In the genomic region with DNA sequence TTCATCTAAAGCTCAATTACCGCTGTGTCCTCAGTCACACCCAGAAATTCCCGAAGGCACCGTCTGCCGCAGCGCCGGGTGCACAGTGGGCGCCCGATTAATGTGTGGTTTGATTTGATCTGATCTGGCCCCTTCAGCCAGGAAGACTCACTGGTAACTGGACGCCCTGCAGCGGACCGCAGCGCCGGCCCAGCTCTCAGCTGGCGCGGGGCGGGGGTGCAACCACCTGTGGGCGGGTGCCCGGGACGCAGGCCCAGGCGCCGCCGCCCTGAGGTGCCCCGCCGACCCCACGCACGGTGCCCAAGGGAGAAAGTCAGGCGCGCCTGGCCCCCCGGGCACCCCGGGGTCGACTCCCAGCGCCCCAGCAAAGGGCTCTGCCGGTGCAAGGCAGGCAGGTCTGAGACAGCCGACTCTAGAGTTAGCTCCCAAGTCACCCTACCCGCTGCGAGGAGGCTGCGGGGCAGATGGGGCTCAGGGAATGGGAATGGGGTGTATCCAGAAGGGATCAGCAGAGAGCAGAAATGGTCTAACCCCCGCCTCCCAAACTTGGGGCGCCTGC, we compare ENCODE assay signal across 9 cellular contexts. TPM values are rescaled to one million over a fixed set of nuclear protein-coding genes. Genes with fewer than 3 reads are reported as not detected.
DNase-seq lines count a peak whose midpoint lies in the region; ATAC-seq and TF ChIP-seq lines count a peak whose summit lies in the region.
"Had no signal": no experiment of that assay in that cellular context is flagged by ENCODE, and none has a peak within 500 bp of the region (broad histone marks: within the 10 kb centered on the region; RNA-seq: fewer than 3 reads in every experiment).

No MANE protein-coding gene starts in this region.

- H3K27me3 ChIP-seq in adrenal gland (no peaks in the 10 kb centered on the region), upper lobe of right lung (peaks cover 16% of the 10 kb centered on the region)

- peaks cover 0 to 35% of the 10 kb centered on the region in 2 donors for H3K4me1 ChIP-seq in adrenal gland (replicated peaks in 1 of 2)
- H3K4me1 ChIP-seq in upper lobe of right lung, result peaks cover 7% of the 10 kb centered on the region

- ATAC-seq in Right ventricle myocardium superior (ENCODE audit: poor library complexity) (no peak), left ventricle myocardium superior (no peak), left lobe of liver (peak; percentile 63), upper lobe of right lung (peak; percentile 24), GM18520 (IDR thresholded peaks at IDR 0.05; ENCODE audit: unreplicated experiment) (no peak), HG03565 (IDR thresholded peaks at IDR 0.05; ENCODE audit: unreplicated experiment) (no peak)
- ATAC-seq: K562 had no signal

- H3K4me3 ChIP-seq in adrenal gland, result peak overlapping the region in 1 of 4 donors; percentile 61
- H3K4me3 ChIP-seq in upper lobe of right lung, result peak overlapping the region; percentile 48
- H3K4me3 ChIP-seq: K562 had no signal

- H3K36me3 ChIP-seq in adrenal gland (replicated peaks in 1 of 2) (no peaks in the 10 kb centered on the region), upper lobe of right lung (no peaks in the 10 kb centered on the region)

- peak overlapping the region in 2 of 5 donors; percentile 38 to 49 for H3K27ac ChIP-seq in adrenal gland
- no peak overlapping the region for H3K27ac ChIP-seq in upper lobe of right lung

- peak; percentile 45 for DNase-seq in Right ventricle myocardium superior
- DNase-seq in left ventricle myocardium superior, result no peak
- DNase-seq in adrenal gland, result peak in 4 of 7 donors; percentile 33 to 42 (median 41)
- peak; percentile 75 for DNase-seq in left lobe of liver (ENCODE audit: low spot score)
- peak; percentile 74 for DNase-seq in upper lobe of right lung
- DNase-seq in stimulated activated CD4-positive, alpha-beta T cell treated with anti-CD3 and anti-CD28 coated beads, Interleukin-1b, Interleukin-23, amount 100 ng/mL, for 48 hours, result no peak

- TF ChIP-seq CTCF in adrenal gland (IDR thresholded peaks at IDR 0.05) (no peak), upper lobe of right lung (IDR thresholded peaks at IDR 0.05) (no peak)

- intact Hi-C loops in Right ventricle myocardium superior (cut with DNase I), result no loop called here
- intact Hi-C loops in left ventricle myocardium superior (cut with micrococcal nuclease), result no loop called here
- intact Hi-C loops in adrenal gland (cut with DNase I), result loop anchor here (5.0 to 10.0 kb wide), 2 partner anchors 72 to 74 kb away; no protein-coding TSS in a partner anchor
- intact Hi-C loops in upper lobe of right lung (cut with DNase I), result no loop called here

- no peaks in the 10 kb centered on the region for H3K9me3 ChIP-seq in adrenal gland (replicated peaks in 1 of 3)
- no peaks in the 10 kb centered on the region for H3K9me3 ChIP-seq in upper lobe of right lung

- no peak for TF ChIP-seq POLR2A in adrenal gland (IDR thresholded peaks at IDR 0.05)

- WGBS in adrenal gland, 4 donors, result 9 to 34% (median 9%) methylated on average over 8 to 39 of the region's 39 CpGs; no CpG with 5 or more reads in 1 of the 4 donors

RNA-seq across cellular contexts. Expression of a gene that starts 1.7 kb away (rescaled TPM):
- 9.9 TPM for total RNA-seq in Right ventricle myocardium superior
- total RNA-seq in left ventricle myocardium superior, result 8.9 TPM
- 10 to 100 TPM; 13.4 to 26.7 (median 18.7) TPM for total RNA-seq in adrenal gland
- polyA plus RNA-seq in adrenal gland, result 10 to 100 TPM in 1 of 3 donors, 1 to 10 TPM in 2; 7.4 to 37.2 (median 9.2) TPM
- total RNA-seq in left lobe of liver, result 51.4 TPM
- 10.1 TPM for total RNA-seq in upper lobe of right lung

Comparison
In these comparisons a context has a peak if more than half of its experiments do, and no peak if none do; other contexts are left out.
1. DNase-seq: peak in Right ventricle myocardium superior (single experiment), adrenal gland (4 of 7), left lobe of liver (single experiment) and upper lobe of right lung (single experiment); none in left ventricle myocardium superior (single experiment) and stimulated activated CD4-positive, alpha-beta T cell treated with anti-CD3 and anti-CD28 coated beads, Interleukin-1b, Interleukin-23, amount 100 ng/mL, for 48 hours (single experiment).
2. ATAC-seq: peak in left lobe of liver (single experiment) and upper lobe of right lung (single experiment); none in Right ventricle myocardium superior (single experiment), left ventricle myocardium superior (single experiment), GM18520 (single experiment) and HG03565 (single experiment).
3. intact Hi-C loops: an anchor here in adrenal gland (5.0 to 10.0 kb wide); none called in Right ventricle myocardium superior, left ventricle myocardium superior and upper lobe of right lung.